ENCODE assay signal across 26 cellular contexts in the genomic region with DNA sequence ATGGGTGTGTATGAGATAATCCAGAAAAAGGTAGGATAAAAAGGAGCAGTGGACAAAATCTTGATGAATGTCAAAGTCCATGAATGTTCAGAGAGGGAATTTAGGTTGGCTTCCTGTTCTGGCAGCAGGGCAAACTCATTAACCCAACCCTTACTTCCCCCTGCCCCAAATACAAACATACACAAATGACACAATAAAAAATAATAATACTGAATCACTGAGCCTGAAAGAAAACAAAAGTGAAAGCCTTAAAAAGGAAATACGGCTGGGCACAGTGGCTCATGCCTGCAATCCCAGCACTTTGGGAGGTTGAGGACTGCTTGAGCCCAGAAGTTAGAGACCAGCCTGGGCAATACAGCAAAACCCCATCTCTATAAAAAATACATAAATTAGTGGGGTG.
"Had no signal": no experiment of that assay in that cellular context is flagged by ENCODE, and none has a peak within 500 bp of the region (broad histone marks: within the 10 kb centered on the region; RNA-seq: fewer than 3 reads in every experiment).

No MANE protein-coding gene starts in this region.

- H3K9me3 ChIP-seq: esophagus squamous epithelium, left lung, ovary, psoas muscle, sigmoid colon, stomach, thyroid gland had no signal

- FAIRE-seq: colon, keratinocyte had no signal

- DNase-seq: effector CD8-positive, alpha-beta T cell; endodermal cell; esophagus squamous epithelium; foreskin melanocyte; head of caudate nucleus; mammary epithelial cell; mesendoderm; midbrain; naive thymus-derived CD8-positive, alpha-beta T cell; nephron progenitor cell; nucleus accumbens; ovary; posterior cingulate gyrus; psoas muscle; right cardiac atrium; sigmoid colon; stimulated activated CD4-positive, alpha-beta T cell treated with anti-CD3 and anti-CD28 coated beads, Interleukin-2, amount 100 ng/mL, for 24 hours; stimulated activated CD4-positive, alpha-beta T cell treated with anti-CD3 and anti-CD28 coated beads, Interleukin-4, amount 100 ng/mL, for 24 hours; stimulated activated naive CD4-positive, alpha-beta T cell treated with Interleukin-2 at 50 U/mL for 16 hours; stomach; thyroid gland; trophoblast cell had no signal

- ATAC-seq: left lung; naive thymus-derived CD8-positive, alpha-beta T cell; psoas muscle; right cardiac atrium; stimulated activated effector memory CD8-positive, alpha-beta T cell treated with anti-CD3 and anti-CD28 coated beads, Interleukin-12 subunit alpha, Interleukin-12 subunit beta, amount 100 ng/mL, for 72 hours had no signal

- H3K27me3 ChIP-seq: esophagus squamous epithelium, left lung, ovary, sigmoid colon, stomach, thyroid gland had no signal

- H3K27ac ChIP-seq: esophagus squamous epithelium, left lung, ovary, psoas muscle, sigmoid colon, stomach, thyroid gland had no signal

- H3K4me1 Mint-ChIP-seq: naive thymus-derived CD8-positive, alpha-beta T cell had no signal

- H3K4me3 Mint-ChIP-seq: endodermal cell; naive thymus-derived CD8-positive, alpha-beta T cell; nephron progenitor cell; stimulated activated effector memory CD8-positive, alpha-beta T cell treated with anti-CD3 and anti-CD28 coated beads, Interleukin-12 subunit alpha, Interleukin-12 subunit beta, amount 100 ng/mL, for 72 hours had no signal

- H3K27ac Mint-ChIP-seq: endodermal cell; naive thymus-derived CD8-positive, alpha-beta T cell; nephron progenitor cell; stimulated activated effector memory CD8-positive, alpha-beta T cell treated with anti-CD3 and anti-CD28 coated beads, Interleukin-12 subunit alpha, Interleukin-12 subunit beta, amount 100 ng/mL, for 72 hours had no signal

- H3K36me3 ChIP-seq: esophagus squamous epithelium, left lung, ovary, sigmoid colon, stomach, thyroid gland had no signal

- H3K9me3 Mint-ChIP-seq: naive thymus-derived CD8-positive, alpha-beta T cell; nephron progenitor cell; stimulated activated effector memory CD8-positive, alpha-beta T cell treated with anti-CD3 and anti-CD28 coated beads, Interleukin-12 subunit alpha, Interleukin-12 subunit beta, amount 100 ng/mL, for 72 hours had no signal

- H3K4me3 ChIP-seq: esophagus squamous epithelium, left lung, ovary, psoas muscle, sigmoid colon, stomach, thyroid gland had no signal

- H3K4me1 ChIP-seq: left lung, psoas muscle, thyroid gland had no signal
